In the genomic region with DNA sequence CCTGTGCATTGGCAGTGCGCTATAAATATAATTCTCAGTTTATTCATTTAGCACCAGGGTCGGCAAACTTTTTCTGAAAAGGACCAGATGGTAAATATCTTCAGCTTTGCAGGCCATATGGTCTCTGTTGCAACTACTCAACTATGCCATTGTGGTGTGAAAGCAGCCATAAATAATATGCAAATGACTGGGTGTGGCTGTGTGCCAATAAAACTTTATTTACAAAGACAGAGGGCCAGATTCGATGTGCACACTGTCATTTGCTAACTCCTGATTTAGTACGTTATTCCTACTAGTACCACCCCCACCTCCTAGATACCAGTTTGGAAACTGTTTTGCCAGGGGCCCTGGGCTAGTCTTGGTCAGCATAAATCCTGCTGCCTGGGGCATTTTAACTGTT, we compare ENCODE assay signal across 22 cellular contexts.
A peak's percentile ranks its signal among the peaks of the same experiment; 100 is the strongest.
DNase-seq lines count a peak whose midpoint lies in the region; ATAC-seq, FAIRE-seq and TF ChIP-seq lines count a peak whose summit lies in the region.
"Had no signal": no experiment of that assay in that cellular context is flagged by ENCODE, and none has a peak within 500 bp of the region (broad histone marks: within the 10 kb centered on the region; RNA-seq: fewer than 3 reads in every experiment).

No MANE protein-coding gene starts in this region.

- in situ Hi-C loops in K562 (cut with MboI): no loop called here

- no peak overlapping the region for H3K4me3 ChIP-seq in K562
- H3K4me3 ChIP-seq: BLaER1, GM23248 had no signal

- POLR2A ChIA-PET in K562 (lab: Yijun Ruan, JAX): interaction anchor here (1.1 kb wide), 1 partner anchor 18 kb away, joined by 3 read pairs; no protein-coding TSS in a partner anchor

- no peak overlapping the region for H3K9ac ChIP-seq in K562 (ENCODE audit: insufficient read depth in 1 of 2, low read depth in 2 of 2, low read length in 2 of 2)
- H3K9ac ChIP-seq: BLaER1, GM23248 had no signal

- H3K9me3 ChIP-seq in K562 (replicated peaks; ENCODE audit: control insufficient read depth, insufficient read depth, low read depth, low read length): no peaks in the 10 kb centered on the region
- H3K9me3 ChIP-seq: Caco-2 had no signal

- CTCF ChIA-PET in K562 (lab: Yijun Ruan, JAX; ENCODE audit: low intra/inter-chr PET ratio): no interaction called here

- no peak overlapping the region for H2AFZ ChIP-seq in K562 (ENCODE audit: low read depth, low read length)
- H2AFZ ChIP-seq: GM23248 had no signal

- WGBS in K562 (ENCODE audit: insufficient coverage, low coverage, missing lambda C conversion rate): 53% methylated on average over 4 of the region's 4 CpGs

- no peak for TF ChIP-seq RAD21 in K562 (CRISPR knock-in tag; conservative IDR thresholded peaks at IDR 0.05 in 1 of 2, IDR thresholded peaks at IDR 0.05 in 1 of 2)

- H4K20me1 ChIP-seq in K562 (replicated peaks; ENCODE audit: control insufficient read depth, insufficient read depth, low read length): no peaks in the 10 kb centered on the region
- H4K20me1 ChIP-seq: BLaER1 had no signal

- no peak for TF ChIP-seq POLR2A in K562 (conservative IDR thresholded peaks at IDR 0.05)

- TF ChIP-seq EP300 in K562 (IDR thresholded peaks at IDR 0.05; ENCODE audit: low read length): no peak

- ATAC-seq in K562: no peak
- ATAC-seq: CD8-positive, alpha-beta T cell; HCT116 had no signal

- no peaks in the 10 kb centered on the region for H3K27me3 ChIP-seq in K562 (ENCODE audit: control insufficient read depth in 2 of 2, insufficient read depth in 2 of 2, low read length in 2 of 2)
- H3K27me3 ChIP-seq: BLaER1 had no signal

- H3K79me2 ChIP-seq in K562 (ENCODE audit: control insufficient read depth, insufficient read depth, low read length): no peaks in the 10 kb centered on the region

- no peaks in the 10 kb centered on the region for H3K36me3 ChIP-seq in K562 (ENCODE audit: control insufficient read depth, insufficient read depth, low read length)
- H3K36me3 ChIP-seq: BLaER1 had no signal

- no TSS peak for BruUV-seq in K562 (replicated peaks; lab: Mats Ljungman, UMichigan)

- H3K9me1 ChIP-seq in K562 (ENCODE audit: control insufficient read depth, insufficient read depth, low read length): no peaks in the 10 kb centered on the region

- DNase-seq in NCI-H524 (lab: John Stamatoyannopoulos, UW) (peak; percentile 19 to 55), NCI-H524 treated with DMSO at 0.1 percent for 48 hours (lab: John Stamatoyannopoulos, UW) (no peak), NAMALWA (ENCODE audit: low spot score) (peak; percentile 13), NCI-H2171 (lab: John Stamatoyannopoulos, UW) (peak; percentile 64), K562 (ENCODE audit: extremely low read depth in 1 of 4, low spot score in 3 of 4) (no peak), iPS-NIHi11 (ENCODE audit: low spot score) (no peak), superior temporal gyrus (ENCODE audit: extremely low spot score) (no peak), GOT3 (lab: John Stamatoyannopoulos, UW) (no peak)
- DNase-seq: Caco-2; CD4-positive, CD25-positive, alpha-beta regulatory T cell; CD8-positive, alpha-beta T cell; DMS53; DMS79 treated with DMSO at 0.1 percent for 48 hours; GF-D8; GM23248; H9 had no signal

- no peak for FAIRE-seq in K562 (lab: Jason Lieb, UNC)
- FAIRE-seq: A204.1, GM12892 had no signal

- H3K4me1 ChIP-seq in K562 (replicated peaks in 1 of 2; ENCODE audit: control insufficient read depth in 2 of 2, insufficient read depth in 2 of 2, low read length in 2 of 2): peaks cover 0 to 12% of the 10 kb centered on the region in 2 experiments; a peak in 2 of 5 replicates
- H3K4me1 ChIP-seq: Caco-2 had no signal

- TF ChIP-seq CTCF in K562 (IDR thresholded peaks at IDR 0.05 in 2 of 3, conservative IDR thresholded peaks at IDR 0.05 in 1 of 3; ENCODE audit: insufficient read depth in 2 of 3, low read depth in 1 of 3, low read length in 3 of 3): no peak

- H3K27ac ChIP-seq in K562 (ENCODE audit: extremely low read depth, low read depth, low read length): no peak overlapping the region
- H3K27ac ChIP-seq: 22Rv1, BLaER1, C4-2B, GM23248 had no signal

- intact Hi-C loops in K562 (cut with micrococcal nuclease): no loop called here

- H3K4me2 ChIP-seq in K562 (ENCODE audit: insufficient read depth, low read length): no peak overlapping the region
- H3K4me2 ChIP-seq: BLaER1 had no signal

TF ChIP-seq in K562, 482 proteins besides CTCF, POLR2A, EP300 and RAD21:
- no peak for TF ChIP-seq CHCHD3 (CRISPR knock-in tag; IDR thresholded peaks at IDR 0.05)
- TF ChIP-seq, protein P1, sequence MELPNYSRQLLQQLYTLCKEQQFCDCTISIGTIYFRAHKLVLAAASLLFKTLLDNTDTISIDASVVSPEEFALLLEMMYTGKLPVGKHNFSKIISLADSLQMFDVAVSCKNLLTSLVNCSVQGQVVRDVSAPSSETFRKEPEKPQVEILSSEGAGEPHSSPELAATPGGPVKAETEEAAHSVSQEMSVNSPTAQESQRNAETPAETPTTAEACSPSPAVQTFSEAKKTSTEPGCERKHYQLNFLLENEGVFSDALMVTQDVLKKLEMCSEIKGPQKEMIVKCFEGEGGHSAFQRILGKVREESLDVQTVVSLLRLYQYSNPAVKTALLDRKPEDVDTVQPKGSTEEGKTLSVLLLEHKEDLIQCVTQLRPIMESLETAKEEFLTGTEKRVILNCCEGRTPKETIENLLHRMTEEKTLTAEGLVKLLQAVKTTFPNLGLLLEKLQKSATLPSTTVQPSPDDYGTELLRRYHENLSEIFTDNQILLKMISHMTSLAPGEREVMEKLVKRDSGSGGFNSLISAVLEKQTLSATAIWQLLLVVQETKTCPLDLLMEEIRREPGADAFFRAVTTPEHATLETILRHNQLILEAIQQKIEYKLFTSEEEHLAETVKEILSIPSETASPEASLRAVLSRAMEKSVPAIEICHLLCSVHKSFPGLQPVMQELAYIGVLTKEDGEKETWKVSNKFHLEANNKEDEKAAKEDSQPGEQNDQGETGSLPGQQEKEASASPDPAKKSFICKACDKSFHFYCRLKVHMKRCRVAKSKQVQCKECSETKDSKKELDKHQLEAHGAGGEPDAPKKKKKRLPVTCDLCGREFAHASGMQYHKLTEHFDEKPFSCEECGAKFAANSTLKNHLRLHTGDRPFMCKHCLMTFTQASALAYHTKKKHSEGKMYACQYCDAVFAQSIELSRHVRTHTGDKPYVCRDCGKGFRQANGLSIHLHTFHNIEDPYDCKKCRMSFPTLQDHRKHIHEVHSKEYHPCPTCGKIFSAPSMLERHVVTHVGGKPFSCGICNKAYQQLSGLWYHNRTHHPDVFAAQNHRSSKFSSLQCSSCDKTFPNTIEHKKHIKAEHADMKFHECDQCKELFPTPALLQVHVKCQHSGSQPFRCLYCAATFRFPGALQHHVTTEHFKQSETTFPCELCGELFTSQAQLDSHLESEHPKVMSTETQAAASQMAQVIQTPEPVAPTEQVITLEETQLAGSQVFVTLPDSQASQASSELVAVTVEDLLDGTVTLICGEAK (IDR thresholded peaks at IDR 0.05): peak; percentile 93
- TF ChIP-seq, protein P1 (CRISPR knock-in tag; IDR thresholded peaks at IDR 0.05): peak; percentile 90
- no peak for TF ChIP-seq ZBTB34 (CRISPR knock-in tag; IDR thresholded peaks at IDR 0.05)

Comparison
In these comparisons a context has a peak if more than half of its experiments do, and no peak if none do; other contexts are left out.
1. DNase-seq: peak in NCI-H524 (2 of 2), NAMALWA (single experiment) and NCI-H2171 (single experiment); none in NCI-H524 treated with DMSO at 0.1 percent for 48 hours (single experiment), K562 (0 of 4), iPS-NIHi11 (single experiment), superior temporal gyrus (single experiment) and GOT3 (single experiment).